ENCODE assay signal across 16 cellular contexts in the genomic region with DNA sequence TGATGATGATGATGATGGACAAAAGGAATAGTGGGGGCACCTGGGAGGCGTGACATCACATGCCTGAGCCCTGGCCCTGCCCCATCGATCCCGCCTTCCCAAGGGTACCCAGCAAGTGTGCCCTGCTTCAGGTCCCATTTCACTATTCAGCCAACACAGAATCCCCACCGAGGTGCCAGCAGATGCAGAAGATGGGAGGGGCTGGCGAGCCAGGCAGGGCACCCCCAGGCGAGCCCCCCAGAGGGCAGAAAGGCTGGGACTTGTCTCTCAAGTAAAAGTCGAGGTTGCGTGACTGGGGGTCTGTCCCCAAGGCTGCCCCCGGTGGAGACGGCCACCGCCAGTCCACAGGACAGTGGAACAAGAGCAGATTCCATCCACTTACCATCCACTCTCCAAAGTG.
"Had no signal": no experiment of that assay in that cellular context is flagged by ENCODE, and none has a peak within 500 bp of the region (broad histone marks: within the 10 kb centered on the region; RNA-seq: fewer than 3 reads in every experiment).

No MANE protein-coding gene starts in this region.

- DNase-seq: esophagus squamous epithelium; foreskin fibroblast; immature natural killer cell; left colon; mucosa of descending colon; small intestine; stimulated activated CD4-positive, alpha-beta T cell treated with anti-CD3 and anti-CD28 coated beads, Interleukin-2, amount 100 ng/mL, for 48 hours; stimulated activated naive CD4-positive, alpha-beta T cell treated with Interleukin-2 at 50 U/mL for 16 hours; trophoblast cell; uterus had no signal

- H3K27me3 ChIP-seq: right atrium auricular region had no signal

- H3K27ac ChIP-seq: esophagus squamous epithelium, gastroesophageal sphincter, right atrium auricular region, uterus had no signal

- H3K27ac Mint-ChIP-seq: dendritic cell treated with granulocyte-macrophage colony-stimulating factor and Interleukin-4, amounts not matched to agents 40 ng/mL and 50 ng/mL, for 4 days; immature natural killer cell had no signal

- H3K9me3 ChIP-seq: esophagus squamous epithelium, gastroesophageal sphincter, mucosa of descending colon, right atrium auricular region, uterus had no signal

- FAIRE-seq: colon, keratinocyte, small intestine had no signal

- H3K4me1 Mint-ChIP-seq: immature natural killer cell had no signal

- H3K4me3 ChIP-seq: esophagus squamous epithelium, gastroesophageal sphincter, mucosa of descending colon, right atrium auricular region, uterus had no signal

- H3K4me1 ChIP-seq: esophagus squamous epithelium, gastroesophageal sphincter, right atrium auricular region, uterus had no signal

- ATAC-seq: gastroesophageal sphincter; left colon; mucosa of descending colon; naive thymus-derived CD8-positive, alpha-beta T cell had no signal

- H3K36me3 Mint-ChIP-seq: naive thymus-derived CD8-positive, alpha-beta T cell had no signal

- H3K4me3 Mint-ChIP-seq: dendritic cell treated with granulocyte-macrophage colony-stimulating factor and Interleukin-4, amounts not matched to agents 40 ng/mL and 50 ng/mL, for 4 days; immature natural killer cell; naive thymus-derived CD8-positive, alpha-beta T cell had no signal

- H3K36me3 ChIP-seq: esophagus squamous epithelium, gastroesophageal sphincter, right atrium auricular region, uterus had no signal

- H3K9me3 Mint-ChIP-seq: dendritic cell treated with granulocyte-macrophage colony-stimulating factor and Interleukin-4, amounts not matched to agents 40 ng/mL and 50 ng/mL, for 4 days; naive thymus-derived CD8-positive, alpha-beta T cell had no signal
